8 cellular contexts compared by ENCODE assay signal in genomic region chr12:53005215-53005985, GRCh38. TPM values are rescaled to one million over a fixed set of nuclear protein-coding genes. Genes with fewer than 3 reads are reported as not detected.
DNase-seq lines count a peak whose midpoint lies in the region; ATAC-seq and TF ChIP-seq lines count a peak whose summit lies in the region.

No MANE protein-coding gene starts in this region.

- H3K4me1 ChIP-seq in ACC112 (ENCODE audit: control insufficient read depth, insufficient read depth, low read length, unreplicated experiment), result peaks cover 42% of the 10 kb centered on the region
- H3K4me1 ChIP-seq in heart left ventricle, result peaks cover 7 to 49% (median 39%) of the 10 kb centered on the region in 12 donors
- peaks cover 42% of the 10 kb centered on the region for H3K4me1 ChIP-seq in psoas muscle

- no peaks in the 10 kb centered on the region for H3K9me3 ChIP-seq in heart left ventricle
- no peaks in the 10 kb centered on the region for H3K9me3 ChIP-seq in psoas muscle

- in situ Hi-C loops in GM13977 (cut with MboI; ENCODE audit: low pct_unique_long_range_greater_than_20kb, low sequenced_read_pairs, unreplicated experiment), result no loop called here

- TF ChIP-seq CTCF in heart left ventricle (IDR thresholded peaks at IDR 0.05), result no peak
- no peak for TF ChIP-seq CTCF in psoas muscle (IDR thresholded peaks at IDR 0.05)
- no peak for TF ChIP-seq CTCF in GM13977 (IDR thresholded peaks at IDR 0.05; ENCODE audit: extremely low read depth, insufficient read depth, missing control alignments)

- intact Hi-C loops in heart left ventricle (cut with DNase I) (loop anchor here in 1 of 10 donors (5.0 kb wide), 1 partner anchor 42 kb away; no protein-coding TSS in a partner anchor), psoas muscle (cut with DNase I) (loop anchor here in 1 of 2 donors (5.0 kb wide), 1 partner anchor 42 kb away; no protein-coding TSS in a partner anchor)

- H3K27ac ChIP-seq in ACC112 (ENCODE audit: low read depth, low read length), result peak overlapping the region; percentile 60
- H3K27ac ChIP-seq in heart left ventricle, result peak overlapping the region; percentile 29 to 97 (median 86)
- peak overlapping the region; percentile 97 for H3K27ac ChIP-seq in psoas muscle

- H3K27me3 ChIP-seq in ACC112 (ENCODE audit: insufficient read depth, low read length) (no peaks in the 10 kb centered on the region), H7 (ENCODE audit: control insufficient read depth, insufficient read depth, low read length) (no peaks in the 10 kb centered on the region), heart left ventricle (peaks cover 0 to 8% (median 0%) of the 10 kb centered on the region in 9 donors), psoas muscle (ENCODE audit: insufficient read depth in 3 of 3, low read length in 2 of 3) (peaks cover 0 to 2% (median 0%) of the 10 kb centered on the region in 3 donors)

- H2AFZ ChIP-seq in ACC112 (ENCODE audit: low read length, unreplicated experiment), result peak overlapping the region; percentile 43

- peaks cover 48% of the 10 kb centered on the region for H3K79me2 ChIP-seq in ACC112 (ENCODE audit: control insufficient read depth, insufficient read depth, low read length, unreplicated experiment)

- H3K36me3 ChIP-seq in ACC112 (ENCODE audit: insufficient read depth, low read length), result peaks cover 17% of the 10 kb centered on the region
- peaks cover 5% of the 10 kb centered on the region for H3K36me3 ChIP-seq in H7 (replicated peaks; ENCODE audit: control insufficient read depth, insufficient read depth, low read length)
- H3K36me3 ChIP-seq in heart left ventricle, result peaks cover 0 to 20% (median 3%) of the 10 kb centered on the region in 9 donors
- H3K36me3 ChIP-seq in psoas muscle (ENCODE audit: insufficient read depth in 1 of 2, low read depth in 1 of 2), result peaks cover 0 to 2% of the 10 kb centered on the region in 2 donors

- DNase-seq in H7 (no peak), activated T-cell treated with anti-CD3 and anti-CD28 coated beads for 4 hours (peak; percentile 5), heart left ventricle (peak in 4 of 5 donors; percentile 20 to 62 (median 31)), psoas muscle (peak; percentile 15 to 57), cerebellar nuclear complex (lab: John Stamatoyannopoulos, UW) (no peak), GM13977 (ENCODE audit: low spot score) (no peak)
- no peak for DNase-seq in central memory CD4-positive, alpha-beta T cell

- peak overlapping the region; percentile 84 for H3K4me3 ChIP-seq in ACC112 (ENCODE audit: low read depth, low read length)
- H3K4me3 ChIP-seq in H7 (ENCODE audit: insufficient read depth, low read depth, low read length), result peak overlapping the region; percentile 98
- peak overlapping the region; percentile 57 to 97 (median 82) for H3K4me3 ChIP-seq in heart left ventricle
- peak overlapping the region; percentile 97 for H3K4me3 ChIP-seq in psoas muscle

- TF ChIP-seq POLR2A in heart left ventricle (IDR thresholded peaks at IDR 0.05), result no peak

- WGBS in heart left ventricle, 4 donors, result 18 to 23% (median 21%) methylated on average over 28 of the region's 28 CpGs
- 13% methylated on average over 28 of the region's 28 CpGs for WGBS in psoas muscle, 3 donors

- ATAC-seq in heart left ventricle (no peak), psoas muscle (no peak)

RNA-seq across cellular contexts. Expression of gene EIF4B, which starts 0.9 kb away (rescaled TPM):
- total RNA-seq in H7 (2014; rRNA removed; shearing (Covaris generic)), result 581 and 770 TPM in 2 replicates
- total RNA-seq in heart left ventricle (100 to 1,000 TPM; 307 to 481 (median 348) TPM), psoas muscle (100 to 1,000 TPM; 565 to 669 (median 617) TPM)
- polyA plus RNA-seq in heart left ventricle (100 to 1,000 TPM in 1 of 2 donors, 10 to 100 TPM in 1; 52.0 to 172 TPM), psoas muscle (100 to 1,000 TPM; 150 to 304 (median 207) TPM)

RNA-seq across cellular contexts. Expression of gene TNS2, which starts 44.5 kb away (rescaled TPM):
- total RNA-seq in H7 (2014; rRNA removed; shearing (Covaris generic)), result 7.6 and 8.7 TPM in 2 replicates
- total RNA-seq in heart left ventricle, result 100 to 1,000 TPM in 3 of 9 donors, 10 to 100 TPM in 6; 56.0 to 193 (median 88.4) TPM
- 100 to 1,000 TPM in 1 of 2 donors, 10 to 100 TPM in 1; 58.7 to 133 TPM for polyA plus RNA-seq in heart left ventricle
- total RNA-seq in psoas muscle, result 100 to 1,000 TPM in 1 of 4 donors, 10 to 100 TPM in 3; 39.4 to 132 (median 70.7) TPM
- polyA plus RNA-seq in psoas muscle, result 10 to 100 TPM; 37.7 to 48.9 (median 47.1) TPM

RNA-seq across cellular contexts. Expression of gene KRT18, which starts 56.5 kb away (rescaled TPM):
- total RNA-seq in H7 (2014; rRNA removed; shearing (Covaris generic)), result 578 and 613 TPM in 2 replicates
- total RNA-seq in heart left ventricle (10 to 100 TPM in 3 of 9 donors, 1 to 10 TPM in 6; 3.4 to 88.2 (median 6.9) TPM), psoas muscle (1 to 10 TPM in 3 of 4 donors, under 1 TPM in 1; 0.99 to 1.7 (median 1.4) TPM)
- polyA plus RNA-seq in heart left ventricle (1 to 10 TPM; 6.1 to 8.7 TPM), psoas muscle (1 to 10 TPM in 2 of 3 donors, under 1 TPM in 1; 0.39 to 1.6 (median 1.3) TPM)

Comparison
In these comparisons a context has a peak if more than half of its experiments do, and no peak if none do; other contexts are left out.
1. DNase-seq: peak in activated T-cell treated with anti-CD3 and anti-CD28 coated beads for 4 hours (single experiment), heart left ventricle (4 of 5) and psoas muscle (2 of 2); none in H7 (single experiment), central memory CD4-positive, alpha-beta T cell (single experiment), cerebellar nuclear complex (0 of 2) and GM13977 (single experiment).
2. Peak in every context shown above with its lines, with median percentiles within 50 percentile points of each other: H3K27ac ChIP-seq and H3K4me3 ChIP-seq.